8 cellular contexts compared by ENCODE assay signal in genomic region chr19:10074153-10074552, GRCh38. TPM values are rescaled to one million over a fixed set of nuclear protein-coding genes. Genes with fewer than 3 reads are reported as not detected.
A peak's percentile ranks its signal among the peaks of the same experiment; 100 is the strongest.
DNase-seq lines count a peak whose midpoint lies in the region; ATAC-seq and TF ChIP-seq lines count a peak whose summit lies in the region.

No MANE protein-coding gene starts in this region.

- H4K20me1 ChIP-seq in mammary epithelial cell (ENCODE audit: insufficient read depth, low read length) (no peaks in the 10 kb centered on the region), neural progenitor cell (ENCODE audit: low read depth) (no peaks in the 10 kb centered on the region)

- no peaks in the 10 kb centered on the region for H3K4me1 Mint-ChIP-seq in activated T-cell treated with anti-CD3 and anti-CD28 coated beads, Interleukin-2, amount 50 U/mL, for 24 hours (ENCODE audit: low read depth)
- H3K4me1 Mint-ChIP-seq in neural progenitor cell = no peaks in the 10 kb centered on the region

- H3K4me2 ChIP-seq in mammary epithelial cell (ENCODE audit: insufficient read depth, low read depth, low read length) (no peak overlapping the region), neural progenitor cell (no peak overlapping the region)

- ATAC-seq in GM18868 (IDR thresholded peaks at IDR 0.05; ENCODE audit: unreplicated experiment) (no peak), GM19397 (IDR thresholded peaks at IDR 0.05; ENCODE audit: unreplicated experiment) (no peak), GM21360 (IDR thresholded peaks at IDR 0.05; ENCODE audit: unreplicated experiment) (no peak)

- peak; percentile 28 to 48 for TF ChIP-seq CTCF in mammary epithelial cell (conservative IDR thresholded peaks at IDR 0.05 in 1 of 2, IDR thresholded peaks at IDR 0.05 in 1 of 2; ENCODE audit: extremely low read depth in 1 of 2, insufficient read depth in 1 of 2, low read depth in 1 of 2, low read length in 2 of 2)
- TF ChIP-seq CTCF in neural progenitor cell (IDR thresholded peaks at IDR 0.05) = peak; percentile 52

- dilution Hi-C loops in mammary epithelial cell (cut with HindIII; ENCODE audit: low sequenced_read_pairs) = loop anchor here (5.0 kb wide), 1 partner anchor 57 kb away; no protein-coding TSS in a partner anchor

- no peaks in the 10 kb centered on the region for H3F3A ChIP-seq in neural progenitor cell (ENCODE audit: low read depth)

- H3K9me3 ChIP-seq in mammary epithelial cell (replicated peaks; ENCODE audit: insufficient read depth, low read length) (peaks cover 3% of the 10 kb centered on the region), neural progenitor cell (ENCODE audit: low read depth) (no peaks in the 10 kb centered on the region)

- no peaks in the 10 kb centered on the region for H3K79me2 ChIP-seq in mammary epithelial cell (ENCODE audit: insufficient read depth, low read length)
- no peaks in the 10 kb centered on the region for H3K79me2 ChIP-seq in neural progenitor cell (ENCODE audit: low read depth)

- intact Hi-C loops in mammary epithelial cell (cut with micrococcal nuclease) = loop anchor here (1.0 kb wide), 2 partner anchors 39 to 176 kb away; no protein-coding TSS in a partner anchor

- H3K9me3 Mint-ChIP-seq in activated T-cell treated with anti-CD3 and anti-CD28 coated beads, Interleukin-2, amount 50 U/mL, for 24 hours = no peaks in the 10 kb centered on the region
- H3K9me3 Mint-ChIP-seq in neural progenitor cell = peaks cover 6% of the 10 kb centered on the region

- H3K9ac ChIP-seq in mammary epithelial cell (ENCODE audit: insufficient read depth, low read length) = no peak overlapping the region
- no peak overlapping the region for H3K9ac ChIP-seq in neural progenitor cell

- CTCF ChIA-PET in mammary epithelial cell (lab: Charles Lee; ENCODE audit: low non-redundant PET) = no interaction called here

- no peaks in the 10 kb centered on the region for H3K36me3 ChIP-seq in mammary epithelial cell (ENCODE audit: insufficient read depth, low read length)
- no peaks in the 10 kb centered on the region for H3K36me3 ChIP-seq in neural progenitor cell

- H3K4me1 ChIP-seq in mammary epithelial cell (ENCODE audit: insufficient read depth, low read length) (no peaks in the 10 kb centered on the region), neural progenitor cell (no peaks in the 10 kb centered on the region)

- DNase-seq in activated T-cell treated with anti-CD3 and anti-CD28 coated beads for 1 hour (ENCODE audit: low read depth) = peak; percentile 18
- no peak for DNase-seq in activated T-cell treated with anti-CD3 and anti-CD28 coated beads, Interleukin-2, amount 50 U/mL, for 24 hours
- peak; percentile 48 for DNase-seq in RPMI7951 (ENCODE audit: low read depth)
- DNase-seq in mammary epithelial cell = peak; percentile 27
- DNase-seq in neural progenitor cell (ENCODE audit: low spot score) = peak; percentile 44

- H3K36me3 Mint-ChIP-seq in activated T-cell treated with anti-CD3 and anti-CD28 coated beads, Interleukin-2, amount 50 U/mL, for 24 hours (ENCODE audit: low read depth) = no peaks in the 10 kb centered on the region
- no peaks in the 10 kb centered on the region for H3K36me3 Mint-ChIP-seq in neural progenitor cell

- no peak overlapping the region for H3K27ac ChIP-seq in mammary epithelial cell (ENCODE audit: insufficient read depth, low read depth, low read length)
- H3K27ac ChIP-seq in neural progenitor cell = no peak overlapping the region

- H3K27me3 ChIP-seq in mammary epithelial cell (ENCODE audit: insufficient read depth, low read length) (peaks cover 2% of the 10 kb centered on the region), neural progenitor cell (peaks cover 32% of the 10 kb centered on the region)

- H2AFZ ChIP-seq in mammary epithelial cell (ENCODE audit: low read depth, low read length) (no peak overlapping the region), neural progenitor cell (replicated peaks) (no peak overlapping the region)

- H3K4me3 ChIP-seq in mammary epithelial cell (replicated peaks in 1 of 3; ENCODE audit: insufficient read depth in 1 of 3, low read depth in 2 of 3, low read length in 3 of 3) (no peak overlapping the region), neural progenitor cell (no peak overlapping the region)

- in situ Hi-C loops in mammary epithelial cell (cut with MboI; ENCODE audit: low sequenced_read_pairs in 2 of 2) = no loop called here

- BruUV-seq in mammary epithelial cell (replicated peaks; lab: Mats Ljungman, UMichigan) = no TSS peak

- no peak overlapping the region for H3K27ac Mint-ChIP-seq in activated T-cell treated with anti-CD3 and anti-CD28 coated beads, Interleukin-2, amount 50 U/mL, for 24 hours
- no peak overlapping the region for H3K27ac Mint-ChIP-seq in neural progenitor cell

- WGBS in mammary epithelial cell (ENCODE audit: low coverage, missing lambda C conversion rate) = 78% methylated on average over 2 of the region's 2 CpGs

- H3K27me3 Mint-ChIP-seq in activated T-cell treated with anti-CD3 and anti-CD28 coated beads, Interleukin-2, amount 50 U/mL, for 24 hours = no peaks in the 10 kb centered on the region
- H3K27me3 Mint-ChIP-seq in neural progenitor cell (ENCODE audit: insufficient read depth, low read depth) = peaks cover 30% of the 10 kb centered on the region

- no peak overlapping the region for H3K4me3 Mint-ChIP-seq in activated T-cell treated with anti-CD3 and anti-CD28 coated beads, Interleukin-2, amount 50 U/mL, for 24 hours
- no peak overlapping the region for H3K4me3 Mint-ChIP-seq in neural progenitor cell

RNA-seq across cellular contexts. Expression of gene SHFL, which starts 12.0 kb away (rescaled TPM):
- 15.6 and 21.9 TPM in 2 replicates for total RNA-seq in RPMI7951 (2014; rRNA removed; shearing (Covaris generic))
- total RNA-seq in mammary epithelial cell (10 to 100 TPM; 14.3 to 22.4 TPM), neural progenitor cell (ENCODE audit: low replicate concordance) (0.15 and 2.0 TPM in 2 replicates)
- 17.5 TPM for polyA plus RNA-seq in mammary epithelial cell
- polyA minus RNA-seq in mammary epithelial cell = 9.3 TPM

RNA-seq across cellular contexts. Expression of gene ANGPTL6, which starts 28.3 kb away (rescaled TPM):
- 0.98 TPM in 1 of 2 replicates, not detected in the other for total RNA-seq in RPMI7951 (2014; rRNA removed; shearing (Covaris generic))
- total RNA-seq in mammary epithelial cell = not detected
- polyA plus RNA-seq in mammary epithelial cell = 0.26 TPM
- not detected for polyA minus RNA-seq in mammary epithelial cell
- total RNA-seq in neural progenitor cell (ENCODE audit: low replicate concordance) = 0.09 TPM in 1 of 2 replicates, not detected in the other

RNA-seq across cellular contexts. Expression of gene PPAN, which starts 32.0 kb away (rescaled TPM):
- 17.8 and 19.3 TPM in 2 replicates for total RNA-seq in RPMI7951 (2014; rRNA removed; shearing (Covaris generic))
- 10 to 100 TPM; 26.8 to 72.6 TPM for total RNA-seq in mammary epithelial cell
- polyA plus RNA-seq in mammary epithelial cell = 40.6 TPM
- 97.0 TPM for polyA minus RNA-seq in mammary epithelial cell
- 6.6 and 23.3 TPM in 2 replicates for total RNA-seq in neural progenitor cell (ENCODE audit: low replicate concordance)

RNA-seq across cellular contexts. Expression of gene P2RY11, which starts 37.3 kb away (rescaled TPM):
- 1.1 and 1.2 TPM in 2 replicates for total RNA-seq in RPMI7951 (2014; rRNA removed; shearing (Covaris generic))
- 10 to 100 TPM in 1 of 2 donors, 1 to 10 TPM in 1; 2.5 to 22.2 TPM for total RNA-seq in mammary epithelial cell
- 5.0 TPM for polyA plus RNA-seq in mammary epithelial cell
- not detected for polyA minus RNA-seq in mammary epithelial cell
- total RNA-seq in neural progenitor cell (ENCODE audit: low replicate concordance) = 2.2 TPM in 1 of 2 replicates, not detected in the other

RNA-seq across cellular contexts. Expression of gene EIF3G, which starts 45.5 kb away (rescaled TPM):
- total RNA-seq in RPMI7951 (2014; rRNA removed; shearing (Covaris generic)) = 264 and 284 TPM in 2 replicates
- total RNA-seq in mammary epithelial cell (100 to 1,000 TPM; 178 to 223 TPM), neural progenitor cell (ENCODE audit: low replicate concordance) (170 and 215 TPM in 2 replicates)
- 178 TPM for polyA plus RNA-seq in mammary epithelial cell
- 105 TPM for polyA minus RNA-seq in mammary epithelial cell
